ENCODE assay signal across 8 cellular contexts in the genomic region with DNA sequence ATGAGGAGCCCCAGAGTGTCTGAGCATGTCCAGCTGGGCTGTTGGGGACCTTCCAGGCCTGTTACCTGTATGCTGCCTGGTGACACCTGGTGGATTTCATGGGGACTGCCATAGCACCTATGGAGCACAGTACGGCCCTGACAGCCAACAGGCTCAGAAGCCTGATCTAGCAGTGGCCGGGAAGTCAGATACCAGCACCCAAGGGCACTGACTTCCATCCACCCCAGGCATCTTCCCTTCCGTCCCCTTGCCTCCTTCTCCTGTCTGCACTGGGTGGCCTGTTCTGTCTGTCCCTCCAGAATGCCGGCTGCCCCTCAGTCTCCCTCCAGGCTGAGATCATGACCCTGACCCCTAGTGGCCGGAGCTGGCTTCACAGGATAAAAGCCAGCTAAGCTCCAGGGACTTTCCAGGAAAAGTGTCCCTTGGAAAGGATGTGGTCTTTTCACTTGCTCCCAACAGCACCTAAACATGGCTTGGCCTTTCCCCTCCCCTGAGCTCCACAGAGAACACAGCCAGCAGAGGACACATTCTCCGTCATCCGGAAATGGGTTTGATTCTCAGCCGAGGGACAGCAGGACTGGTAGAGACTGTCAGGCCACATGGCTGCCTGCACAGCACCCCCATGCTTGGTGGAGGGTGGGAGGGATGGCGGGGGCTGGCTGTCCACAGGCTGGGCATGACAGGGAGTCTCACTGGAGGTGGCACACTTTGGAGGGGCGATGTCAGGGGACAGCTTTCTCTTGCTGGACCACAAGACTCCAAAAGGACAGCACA. TPM values are rescaled to one million over a fixed set of nuclear protein-coding genes. Genes with fewer than 3 reads are reported as not detected.
DNase-seq lines count a peak whose midpoint lies in the region; ATAC-seq and TF ChIP-seq lines count a peak whose summit lies in the region.

No MANE protein-coding gene starts in this region.

- POLR2A ChIA-PET in CD4-positive, alpha-beta T cell (lab: Charles Lee) = interaction anchor here (0.7 to 3.8 kb wide), 3 partner anchors 10 to 455 kb away, joined by 3 to 54 read pairs (median 3); a partner anchor contains a TSS

- H3K4me3 Mint-ChIP-seq in CD4-positive, alpha-beta T cell = peak overlapping the region; percentile 77
- peak overlapping the region; percentile 38 for H3K4me3 Mint-ChIP-seq in activated T-helper 17 cell treated with anti-CD3 and anti-CD28 coated beads, Interleukin-2, amount 50 U/mL, for 72 hours

- H3K27ac ChIP-seq in CD4-positive, alpha-beta T cell (ENCODE audit: low read depth, low read length) = no peak overlapping the region

- no peak overlapping the region for H3K27ac Mint-ChIP-seq in CD4-positive, alpha-beta T cell
- H3K27ac Mint-ChIP-seq in activated T-helper 17 cell treated with anti-CD3 and anti-CD28 coated beads, Interleukin-2, amount 50 U/mL, for 72 hours = peak overlapping the region; percentile 16

- H3K27me3 ChIP-seq in CD4-positive, alpha-beta T cell (ENCODE audit: control insufficient read depth, insufficient read depth, low read length) = no peaks in the 10 kb centered on the region

- H3K9me3 Mint-ChIP-seq in CD4-positive, alpha-beta T cell = no peaks in the 10 kb centered on the region
- no peaks in the 10 kb centered on the region for H3K9me3 Mint-ChIP-seq in activated T-helper 17 cell treated with anti-CD3 and anti-CD28 coated beads, Interleukin-2, amount 50 U/mL, for 72 hours

- no peaks in the 10 kb centered on the region for H3K27me3 Mint-ChIP-seq in CD4-positive, alpha-beta T cell
- H3K27me3 Mint-ChIP-seq in activated T-helper 17 cell treated with anti-CD3 and anti-CD28 coated beads, Interleukin-2, amount 50 U/mL, for 72 hours = no peaks in the 10 kb centered on the region

- no peaks in the 10 kb centered on the region for H3K4me1 Mint-ChIP-seq in CD4-positive, alpha-beta T cell (ENCODE audit: low read depth)
- H3K4me1 Mint-ChIP-seq in activated T-helper 17 cell treated with anti-CD3 and anti-CD28 coated beads, Interleukin-2, amount 50 U/mL, for 72 hours = peaks cover 4% of the 10 kb centered on the region

- intact Hi-C loops in CD4-positive, alpha-beta T cell (cut with DNase I, micrococcal nuclease) = no loop called here

- H3K36me3 Mint-ChIP-seq in CD4-positive, alpha-beta T cell (ENCODE audit: low read depth) = peaks cover 33% of the 10 kb centered on the region
- peaks cover 28% of the 10 kb centered on the region for H3K36me3 Mint-ChIP-seq in activated T-helper 17 cell treated with anti-CD3 and anti-CD28 coated beads, Interleukin-2, amount 50 U/mL, for 72 hours (ENCODE audit: low read depth)

- CTCF ChIA-PET in CD4-positive, alpha-beta T cell (lab: Charles Lee) = interaction anchor here (0.6 to 3.2 kb wide), 10 partner anchors 11 to 480 kb away, joined by 3 to 58 read pairs (median 3); a partner anchor contains a TSS

- peak; percentile 88 for TF ChIP-seq CTCF in CD4-positive, alpha-beta T cell (IDR thresholded peaks at IDR 0.05)

- DNase-seq in CD4-positive, alpha-beta T cell = peak; percentile 41 to 70 (median 60)
- DNase-seq in LoVo (ENCODE audit: low spot score) (peak; percentile 79), glomerular visceral epithelial cell (ENCODE audit: extremely low spot score) (peak; percentile 75), pulmonary artery endothelial cell (ENCODE audit: low read depth, low spot score) (peak; percentile 22), NCI-H146 (lab: John Stamatoyannopoulos, UW) (no peak)

- no peaks in the 10 kb centered on the region for H3K9me3 ChIP-seq in CD4-positive, alpha-beta T cell (ENCODE audit: control insufficient read depth, low read length)

- peak; percentile 94 for ATAC-seq in CD4-positive, alpha-beta T cell (ENCODE audit: poor library complexity)
- ATAC-seq in GM21723 (IDR thresholded peaks at IDR 0.05; ENCODE audit: unreplicated experiment) = peak; percentile 84
- peak; percentile 90 for ATAC-seq in activated T-helper 17 cell treated with anti-CD3 and anti-CD28 coated beads, Interleukin-2, amount 50 U/mL, for 72 hours (replicated peaks)
- no peak for ATAC-seq in GM18873 (IDR thresholded peaks at IDR 0.05; ENCODE audit: low FRiP score, unreplicated experiment)

RNA-seq across cellular contexts. Expression of a gene that starts 9.5 kb away (rescaled TPM):
- 1,000 to 10,000 TPM; 3,141 to 3,180 TPM for total RNA-seq in CD4-positive, alpha-beta T cell
- 1,000 to 10,000 TPM; 2,918 to 3,433 TPM for total RNA-seq in activated T-helper 17 cell treated with anti-CD3 and anti-CD28 coated beads, Interleukin-2, amount 50 U/mL, for 72 hours
- 1,725 and 2,039 TPM in 2 replicates for total RNA-seq in pulmonary artery endothelial cell
